ENCODE assay signal across 29 cellular contexts in genomic region chr1:223219318-223219635, GRCh38.
"Had no signal": no experiment of that assay in that cellular context is flagged by ENCODE, and none has a peak within 500 bp of the region (broad histone marks: within the 10 kb centered on the region; RNA-seq: fewer than 3 reads in every experiment).

No MANE protein-coding gene starts in this region.

- H3K4me1 ChIP-seq: heart left ventricle, prostate gland, stomach, thyroid gland, transverse colon, upper lobe of left lung had no signal

- DNase-seq: heart left ventricle; hypothalamus; immature natural killer cell; mesendoderm; naive B cell; natural killer cell; nephron progenitor cell; occipital lobe; ovary; retina; right cardiac atrium; stimulated activated CD4-positive, alpha-beta T cell treated with anti-CD3 and anti-CD28 coated beads, Interleukin-12 subunit alpha, Interleukin-12 subunit beta, amount 100 ng/mL, for 4 hours; stimulated activated CD4-positive, alpha-beta T cell treated with anti-CD3 and anti-CD28 coated beads, Interleukin-15, amount 100 ng/mL, for 24 hours; stimulated activated CD4-positive, alpha-beta T cell treated with anti-CD3 and anti-CD28 coated beads, Interleukin-2, amount 100 ng/mL, for 24 hours; stimulated activated CD4-positive, alpha-beta T cell treated with anti-CD3 and anti-CD28 coated beads, Interleukin-4, amount 100 ng/mL, for 1 hour; stimulated activated naive B cell treated with anti-CD40 and anti-IgM and Interleukin-4, amounts not matched to agents 10 μg/mL and 1 μg/mL and 100 μg/mL, for 72 hours; stimulated activated naive CD8-positive, alpha-beta T cell treated with anti-CD3 and anti-CD28 coated beads, Interleukin-15, Interleukin-2, amounts not matched to agents 100 U/mL and 50 U/mL, for 24 hours; stomach; testis; thyroid gland; transverse colon; upper lobe of left lung had no signal

- H3K4me3 ChIP-seq: heart left ventricle, lung, neural progenitor cell, ovary, prostate gland, skin epidermis, stomach, testis, thyroid gland, transverse colon, upper lobe of left lung had no signal

- ATAC-seq: heart left ventricle; natural killer cell; right cardiac atrium; sciatic nerve; stimulated activated naive B cell treated with anti-CD40 and anti-IgM and Interleukin-4, amounts not matched to agents 10 μg/mL and 1 μg/mL and 100 μg/mL, for 72 hours; stimulated activated naive CD8-positive, alpha-beta T cell treated with anti-CD3 and anti-CD28 coated beads, Interleukin-15, Interleukin-2, amounts not matched to agents 100 U/mL and 50 U/mL, for 24 hours had no signal

- H3K27ac Mint-ChIP-seq: mesothelial cell of epicardium; naive B cell; natural killer cell; nephron progenitor cell; neural progenitor cell; stimulated activated naive B cell treated with anti-CD40 and anti-IgM and Interleukin-4, amounts not matched to agents 10 μg/mL and 1 μg/mL and 100 μg/mL, for 72 hours had no signal

- H3K36me3 Mint-ChIP-seq: neural progenitor cell had no signal

- H3K4me3 Mint-ChIP-seq: immature natural killer cell; mesothelial cell of epicardium; naive B cell; natural killer cell; nephron progenitor cell; neural progenitor cell; stimulated activated naive B cell treated with anti-CD40 and anti-IgM and Interleukin-4, amounts not matched to agents 10 μg/mL and 1 μg/mL and 100 μg/mL, for 72 hours had no signal

- H3K4me1 Mint-ChIP-seq: immature natural killer cell; mesothelial cell of epicardium; naive B cell; natural killer cell; nephron progenitor cell; stimulated activated naive B cell treated with anti-CD40 and anti-IgM and Interleukin-4, amounts not matched to agents 10 μg/mL and 1 μg/mL and 100 μg/mL, for 72 hours had no signal

- H2AFZ ChIP-seq: neural progenitor cell had no signal

- H3K36me3 ChIP-seq: heart left ventricle, neural progenitor cell, neutrophil, ovary, prostate gland, thyroid gland, transverse colon, upper lobe of left lung had no signal

- H3K27me3 ChIP-seq: heart left ventricle, neural progenitor cell, neutrophil, ovary, stomach, testis, thyroid gland, transverse colon, upper lobe of left lung had no signal

- H3K27ac ChIP-seq: neural progenitor cell, neutrophil, ovary, prostate gland, skin epidermis, stomach, testis, thyroid gland, transverse colon, upper lobe of left lung had no signal

- H3K9me3 ChIP-seq: neutrophil, ovary, prostate gland, testis, thyroid gland, transverse colon had no signal

- H3K4me2 ChIP-seq: neural progenitor cell had no signal

- H3K9ac ChIP-seq: neural progenitor cell had no signal
